ENCODE assay signal across 20 cellular contexts in genomic region chr4:118770741-118771187, GRCh38.
DNase-seq lines count a peak whose midpoint lies in the region; ATAC-seq and TF ChIP-seq lines count a peak whose summit lies in the region.
"Had no signal": no experiment of that assay in that cellular context is flagged by ENCODE, and none has a peak within 500 bp of the region (broad histone marks: within the 10 kb centered on the region; RNA-seq: fewer than 3 reads in every experiment).

No MANE protein-coding gene starts in this region.

- H3K9me3 ChIP-seq in BE2C = no peaks in the 10 kb centered on the region
- H3K9me3 ChIP-seq in ascending aorta = no peaks in the 10 kb centered on the region
- no peaks in the 10 kb centered on the region for H3K9me3 ChIP-seq in heart left ventricle
- H3K9me3 ChIP-seq in prostate gland = no peaks in the 10 kb centered on the region
- no peaks in the 10 kb centered on the region for H3K9me3 ChIP-seq in mucosa of descending colon
- H3K9me3 ChIP-seq in HAP-1 = no peaks in the 10 kb centered on the region

- TF ChIP-seq POLR2A in heart left ventricle (IDR thresholded peaks at IDR 0.05) (no peak), prostate gland (IDR thresholded peaks at IDR 0.05) (no peak)

- peak; percentile 31 for DNase-seq in BE2C
- no peak for DNase-seq in ascending aorta (ENCODE audit: low spot score in 2 of 2)
- no peak for DNase-seq in heart left ventricle
- no peak for DNase-seq in prostate gland (ENCODE audit: low spot score)
- DNase-seq in mucosa of descending colon = no peak
- no peak for DNase-seq in HAP-1 (ENCODE audit: low spot score in 2 of 2)
- DNase-seq: activated CD4-positive, CD25-positive, alpha-beta regulatory T cell treated with anti-CD3 and anti-CD28 coated beads, Interleukin-2, amount 50 U/mL, for 72 hours; DND-41; foreskin fibroblast; GOT3; Kasumi-1; mesendoderm; NCI-H1092; NCI-H2081 treated with DMSO at 0.1 percent for 48 hours; NCI-H510A treated with DMSO at 0.1 percent for 48 hours; stimulated activated CD4-positive, alpha-beta T cell treated with anti-CD3 and anti-CD28 coated beads, Interleukin-1b, Interleukin-23, amount 100 ng/mL, for 48 hours; stimulated activated naive CD4-positive, alpha-beta T cell treated with Interleukin-2 at 50 U/mL for 16 hours had no signal

- intact Hi-C loops in ascending aorta (cut with DNase I) (loop anchor here (5.0 kb wide), 1 partner anchor 67 kb away; the partner anchor contains the start of gene SEC24D), heart left ventricle (cut with DNase I) (loop anchor here in 8 of 10 donors (2.0 to 10.0 kb wide), 7 partner anchors 24 to 514 kb away; partner anchors contain the start of genes SYNPO2 (in 3 of the 8) and SEC24D (in 1 of the 8)), prostate gland (cut with DNase I) (loop anchor here (5.0 kb wide), 4 partner anchors 62 to 212 kb away; partner anchors contain the start of gene SYNPO2), mucosa of descending colon (cut with DNase I, micrococcal nuclease) (loop anchor here (5.0 kb wide), 2 partner anchors 117 to 122 kb away; partner anchors contain the start of gene SYNPO2 (in 1 of the 2))

- in situ Hi-C loops in HAP-1 (cut with MboI; ENCODE audit: low sequenced_read_pairs) = loop anchor here (25.0 kb wide), 1 partner anchor 117 kb away; the partner anchor contains the start of gene SYNPO2

- H3K4me1 ChIP-seq in BE2C (peaks cover 57% of the 10 kb centered on the region), ascending aorta (peaks cover 7 to 47% of the 10 kb centered on the region in 2 donors), heart left ventricle (peaks cover 4 to 83% (median 51%) of the 10 kb centered on the region in 12 donors), prostate gland (replicated peaks) (no peaks in the 10 kb centered on the region), mucosa of descending colon (ENCODE audit: low read depth) (no peaks in the 10 kb centered on the region), HAP-1 (peaks cover 7% of the 10 kb centered on the region)

- no peak overlapping the region for H3K4me3 ChIP-seq in BE2C (ENCODE audit: low read depth, low read length)
- no peak overlapping the region for H3K4me3 ChIP-seq in ascending aorta
- H3K4me3 ChIP-seq in heart left ventricle = no peak overlapping the region
- no peak overlapping the region for H3K4me3 ChIP-seq in prostate gland
- no peak overlapping the region for H3K4me3 ChIP-seq in mucosa of descending colon
- H3K4me3 ChIP-seq in HAP-1 = no peak overlapping the region

- H3K27ac ChIP-seq in ascending aorta (peak overlapping the region; percentile 59 to 76), heart left ventricle (peak overlapping the region; percentile 38 to 87 (median 66)), prostate gland (peak overlapping the region; percentile 59 to 67)

- ATAC-seq in heart left ventricle = peak; percentile 62 to 71 (median 68)
- no peak for ATAC-seq in HG03280 (IDR thresholded peaks at IDR 0.05; ENCODE audit: unreplicated experiment)
- ATAC-seq in mucosa of descending colon = no peak
- ATAC-seq in GM19395 (IDR thresholded peaks at IDR 0.05; ENCODE audit: unreplicated experiment) = no peak
- ATAC-seq: natural killer cell treated with Interleukin-12 subunit alpha and Interleukin-12 subunit beta and Interleukin-15 and Interleukin-18, amount 100 ng/mL, for 72 hours had no signal

- no peaks in the 10 kb centered on the region for H3K27me3 ChIP-seq in BE2C
- H3K27me3 ChIP-seq in ascending aorta = no peaks in the 10 kb centered on the region
- no peaks in the 10 kb centered on the region for H3K27me3 ChIP-seq in heart left ventricle
- H3K27me3 ChIP-seq in prostate gland (replicated peaks; ENCODE audit: insufficient read depth) = no peaks in the 10 kb centered on the region
- no peaks in the 10 kb centered on the region for H3K27me3 ChIP-seq in HAP-1 (ENCODE audit: low read depth)

- WGBS in heart left ventricle, 4 donors = 31 to 42% (median 34%) methylated on average over 2 of the region's 2 CpGs
- 20% methylated on average over 2 of the region's 2 CpGs for WGBS in prostate gland

- H3K36me3 ChIP-seq in BE2C (peaks cover 24% of the 10 kb centered on the region), ascending aorta (peaks cover 12 to 20% of the 10 kb centered on the region in 2 donors), heart left ventricle (peaks cover 0 to 48% (median 23%) of the 10 kb centered on the region in 9 donors), prostate gland (no peaks in the 10 kb centered on the region), mucosa of descending colon (ENCODE audit: low read depth) (no peaks in the 10 kb centered on the region), HAP-1 (replicated peaks) (peaks cover 7% of the 10 kb centered on the region; the same call in 1 of the 2 replicates)

- TF ChIP-seq CTCF in BE2C (IDR thresholded peaks at IDR 0.05; ENCODE audit: low read depth, low read length) = no peak
- TF ChIP-seq CTCF in ascending aorta (IDR thresholded peaks at IDR 0.05) = no peak
- no peak for TF ChIP-seq CTCF in heart left ventricle (IDR thresholded peaks at IDR 0.05)
- no peak for TF ChIP-seq CTCF in prostate gland (IDR thresholded peaks at IDR 0.05)
- TF ChIP-seq CTCF in mucosa of descending colon (IDR thresholded peaks at IDR 0.05) = no peak

Comparison
In these comparisons a context has a peak if more than half of its experiments do, and no peak if none do; other contexts are left out.
1. ATAC-seq: peak in heart left ventricle (4 of 4); none in HG03280 (single experiment), mucosa of descending colon (single experiment) and GM19395 (single experiment).
2. Peak in every context shown above with its lines, with median percentiles within 50 percentile points of each other: H3K27ac ChIP-seq.